In genomic region chr15:47933865-47934264, GRCh38 we compare ENCODE assay signal across 29 cellular contexts.
"Had no signal": no experiment of that assay in that cellular context is flagged by ENCODE, and none has a peak within 500 bp of the region (broad histone marks: within the 10 kb centered on the region; RNA-seq: fewer than 3 reads in every experiment).

No MANE protein-coding gene starts in this region.

- H3K9me3 ChIP-seq: ascending aorta had no signal

- H3K4me3 ChIP-seq: ascending aorta, cardiac muscle cell had no signal

- FAIRE-seq: TTC549 had no signal

- H3K27me3 ChIP-seq: ascending aorta, cardiac muscle cell had no signal

- DNase-seq: activated B cell treated with CpG ODN at 0.5 μM for 24 hours; activated CD4-positive, alpha-beta memory T cell treated with anti-CD3 and anti-CD28 coated beads, Interleukin-2, amount 10 ng/mL, durations not matched to agents 7 days and 5 days; activated CD4-positive, alpha-beta T cell treated with anti-CD3 and anti-CD28 coated beads for 4 hours; activated CD4-positive, alpha-beta T cell treated with anti-CD3 and anti-CD28 coated beads, Interleukin-2, amount 10 ng/mL, durations not matched to agents 24 days and 14 days; activated CD4-positive, alpha-beta T cell treated with anti-CD3 and anti-CD28 coated beads, Interleukin-2, amount 50 U/mL, for 1 hour; activated CD4-positive, alpha-beta T cell treated with anti-CD3 and anti-CD28 coated beads, Interleukin-2, amount 50 U/mL, for 48 hours; activated CD4-positive, CD25-positive, alpha-beta regulatory T cell treated with anti-CD3 and anti-CD28 coated beads, Interleukin-2, amount 50 U/mL, for 72 hours; activated CD8-positive, alpha-beta memory T cell treated with anti-CD3 and anti-CD28 coated beads for 24 hours; activated CD8-positive, alpha-beta memory T cell treated with anti-CD3 and anti-CD28 coated beads, Interleukin-2, amount 10 ng/mL, durations not matched to agents 7 days and 5 days; activated CD8-positive, alpha-beta memory T cell treated with anti-CD3 and anti-CD28 coated beads, Interleukin-2, amount 50 U/mL, for 48 hours; activated CD8-positive, alpha-beta T cell treated with anti-CD3 and anti-CD28 coated beads, Interleukin-2, amount 10 ng/mL, durations not matched to agents 7 days and 5 days; activated effector memory CD4-positive, alpha-beta T cell treated with Interleukin-2 at 50 U/mL for 16 hours; activated gamma-delta T cell; activated naive CD4-positive, alpha-beta T cell treated with anti-CD3 and anti-CD28 coated beads, Interleukin-2, amount 10 ng/mL, durations not matched to agents 7 days and 5 days; activated naive CD4-positive, alpha-beta T cell treated with Interleukin-2 at 50 U/mL for 16 hours; activated naive CD8-positive, alpha-beta T cell treated with anti-CD3 and anti-CD28 coated beads, Interleukin-2, amount 10 ng/mL, durations not matched to agents 7 days and 5 days; activated naive CD8-positive, alpha-beta T cell treated with anti-CD3 and anti-CD28 coated beads, Interleukin-2, amount 50 U/mL, for 24 hours; activated T-cell treated with anti-CD3 and anti-CD28 coated beads, Interleukin-2, amount 50 U/mL, for 24 hours; activated T-cell treated with anti-CD3 and anti-CD28 coated beads, Interleukin-2, amount 50 U/mL, for 48 hours; amygdala; anterior cingulate cortex; caudate nucleus; cerebellar nuclear complex; T-helper 2 cell; T-helper 9 cell had no signal

- H3K36me3 ChIP-seq: ascending aorta, cardiac muscle cell had no signal

- H3K4me1 ChIP-seq: ascending aorta had no signal

- ATAC-seq: activated CD8-positive, alpha-beta memory T cell treated with anti-CD3 and anti-CD28 coated beads, Interleukin-2, amount 10 ng/mL, durations not matched to agents 7 days and 5 days; activated CD8-positive, alpha-beta T cell treated with anti-CD3 and anti-CD28 coated beads, Interleukin-2, amount 10 ng/mL, durations not matched to agents 7 days and 5 days; activated naive CD8-positive, alpha-beta T cell treated with anti-CD3 and anti-CD28 coated beads, Interleukin-2, amount 50 U/mL, for 24 hours had no signal

- H3K27ac ChIP-seq: ascending aorta, cardiac muscle cell, VCaP had no signal
